In genomic region chr14:59711083-59711482, GRCh38 we compare ENCODE assay signal across 16 cellular contexts.
DNase-seq lines count a peak whose midpoint lies in the region; ATAC-seq and TF ChIP-seq lines count a peak whose summit lies in the region.
"Had no signal": no experiment of that assay in that cellular context is flagged by ENCODE, and none has a peak within 500 bp of the region (broad histone marks: within the 10 kb centered on the region; RNA-seq: fewer than 3 reads in every experiment).

No MANE protein-coding gene starts in this region.

- no peak overlapping the region for H3K4me3 ChIP-seq in breast epithelium
- no peak overlapping the region for H3K4me3 ChIP-seq in choroid plexus epithelial cell (ENCODE audit: low read depth, low read length)
- no peak overlapping the region for H3K4me3 ChIP-seq in mucosa of descending colon
- H3K4me3 ChIP-seq: BLaER1, HAP-1 had no signal

- no peak for TF ChIP-seq POLR2A in breast epithelium (IDR thresholded peaks at IDR 0.05)

- H3K4me3 Mint-ChIP-seq in MCF 10A (ENCODE audit: unreplicated experiment): no peak overlapping the region
- no peak overlapping the region for H3K4me3 Mint-ChIP-seq in Calu3 (ENCODE audit: low read depth, unreplicated experiment)
- H3K4me3 Mint-ChIP-seq: CD14-positive monocyte; CD4-positive, alpha-beta memory T cell; IgD-negative memory B cell had no signal

- H3K27me3 Mint-ChIP-seq in MCF 10A (ENCODE audit: insufficient read depth, unreplicated experiment) (no peaks in the 10 kb centered on the region), Calu3 (ENCODE audit: unreplicated experiment) (peaks cover 8% of the 10 kb centered on the region)
- H3K27me3 Mint-ChIP-seq: IgD-negative memory B cell had no signal

- TF ChIP-seq CTCF in MCF 10A (IDR thresholded peaks at IDR 0.05; ENCODE audit: unreplicated experiment) (no peak), breast epithelium (IDR thresholded peaks at IDR 0.05) (no peak), choroid plexus epithelial cell (conservative IDR thresholded peaks at IDR 0.05; ENCODE audit: low read depth, low read length) (no peak), mucosa of descending colon (IDR thresholded peaks at IDR 0.05) (no peak), Calu3 (IDR thresholded peaks at IDR 0.05; ENCODE audit: unreplicated experiment) (no peak)

- BruUV-seq in MCF 10A (replicated peaks; lab: Mats Ljungman, UMichigan): no TSS peak
- BruUV-seq in Calu3 (replicated peaks; lab: Mats Ljungman, UMichigan): no TSS peak

- H3K9me3 ChIP-seq in breast epithelium (no peaks in the 10 kb centered on the region), mucosa of descending colon (no peaks in the 10 kb centered on the region)
- H3K9me3 ChIP-seq: BLaER1, HAP-1 had no signal

- H3K36me3 ChIP-seq in breast epithelium (no peaks in the 10 kb centered on the region), mucosa of descending colon (ENCODE audit: low read depth) (no peaks in the 10 kb centered on the region)
- H3K36me3 ChIP-seq: BLaER1, HAP-1 had no signal

- no peaks in the 10 kb centered on the region for H3K27me3 ChIP-seq in breast epithelium
- H3K27me3 ChIP-seq: BLaER1 had no signal

- ATAC-seq in mucosa of descending colon (peak; percentile 84), Right ventricle myocardium superior (ENCODE audit: poor library complexity) (no peak), HG02571 (IDR thresholded peaks at IDR 0.05; ENCODE audit: unreplicated experiment) (no peak)

- peaks cover 6% of the 10 kb centered on the region for H3K36me3 Mint-ChIP-seq in MCF 10A (ENCODE audit: insufficient read depth, unreplicated experiment)
- H3K36me3 Mint-ChIP-seq in Calu3 (ENCODE audit: insufficient read depth, unreplicated experiment): no peaks in the 10 kb centered on the region
- H3K36me3 Mint-ChIP-seq: CD14-positive monocyte; CD4-positive, alpha-beta memory T cell had no signal

- DNase-seq in MCF 10A (ENCODE audit: unreplicated experiment) (no peak), breast epithelium (ENCODE audit: low spot score in 2 of 2) (no peak), choroid plexus epithelial cell (ENCODE audit: low read depth) (peak; percentile 11), mucosa of descending colon (peak in 1 of 3 donors; percentile 21), Right ventricle myocardium superior (no peak), Calu3 (no peak)
- DNase-seq: 8988T; CD4-positive, alpha-beta memory T cell; DMS79 treated with DMSO at 0.1 percent for 48 hours; GF-D8 had no signal

- intact Hi-C loops in MCF 10A (cut with micrococcal nuclease) (no loop called here), breast epithelium (cut with DNase I; ENCODE audit: low total_unique reads) (no loop called here), mucosa of descending colon (cut with DNase I, micrococcal nuclease) (no loop called here), Right ventricle myocardium superior (cut with DNase I) (no loop called here), Calu3 (cut with micrococcal nuclease; ENCODE audit: unreplicated experiment) (no loop called here)

- H3K27ac Mint-ChIP-seq in MCF 10A (ENCODE audit: low read depth, unreplicated experiment) (peak overlapping the region; percentile 7), Calu3 (ENCODE audit: unreplicated experiment) (no peak overlapping the region)
- H3K27ac Mint-ChIP-seq: CD14-positive monocyte; CD4-positive, alpha-beta memory T cell; IgD-negative memory B cell had no signal

- CTCF ChIA-PET in MCF 10A (lab: Yijun Ruan, JAX): interaction anchor here (0.7 to 9.9 kb wide), 5 partner anchors 13 to 254 kb away, joined by 3 to 152 read pairs (median 4); no protein-coding TSS in a partner anchor
- CTCF ChIA-PET in Calu3 (lab: Charles Lee): no interaction called here

- POLR2A ChIA-PET in MCF 10A (lab: Yijun Ruan, JAX): interaction anchor here (1.3 to 7.6 kb wide), 3 partner anchors 10 to 227 kb away, joined by 3 to 137 read pairs (median 8); partner anchors contain the start of genes JKAMP and L3HYPDH

- no peaks in the 10 kb centered on the region for H3K9me3 Mint-ChIP-seq in MCF 10A (ENCODE audit: unreplicated experiment)
- H3K9me3 Mint-ChIP-seq in Calu3 (ENCODE audit: low read depth, unreplicated experiment): no peaks in the 10 kb centered on the region

- no peak overlapping the region for H3K27ac ChIP-seq in breast epithelium
- H3K27ac ChIP-seq: BLaER1, HL-60 had no signal

- H3K4me1 ChIP-seq in breast epithelium (no peaks in the 10 kb centered on the region), mucosa of descending colon (ENCODE audit: low read depth) (no peaks in the 10 kb centered on the region)
- H3K4me1 ChIP-seq: BLaER1, HAP-1 had no signal

- H3K4me1 Mint-ChIP-seq in MCF 10A (ENCODE audit: insufficient read depth, unreplicated experiment) (peaks cover 20% of the 10 kb centered on the region), Calu3 (ENCODE audit: low read depth, unreplicated experiment) (no peaks in the 10 kb centered on the region)
- H3K4me1 Mint-ChIP-seq: CD14-positive monocyte; CD4-positive, alpha-beta memory T cell; IgD-negative memory B cell had no signal
